1 cellular context compared by ENCODE assay signal in genomic region chr3:56064684-56065083, GRCh38.
TF ChIP-seq lines count a peak whose summit lies in the region.

No MANE protein-coding gene starts in this region.

TF ChIP-seq in HepG2, 621 proteins besides CTCF, POLR2A, EP300 and RAD21:
- TF ChIP-seq ZBTB40 (IDR thresholded peaks at IDR 0.05) (no peak; the same call in 1 of the 2 replicates), ZBTB40 (CRISPR knock-in tag; IDR thresholded peaks at IDR 0.05) (peak; percentile 40; the same call in 1 of the 2 replicates), ZNF766 (CRISPR knock-in tag; IDR thresholded peaks at IDR 0.05; ENCODE audit: borderline replicate concordance) (no peak)
TF ChIP-seq in HepG2: peak in this region for 1.
